Comparison of ENCODE assay signal across 15 cellular contexts in the genomic region with DNA sequence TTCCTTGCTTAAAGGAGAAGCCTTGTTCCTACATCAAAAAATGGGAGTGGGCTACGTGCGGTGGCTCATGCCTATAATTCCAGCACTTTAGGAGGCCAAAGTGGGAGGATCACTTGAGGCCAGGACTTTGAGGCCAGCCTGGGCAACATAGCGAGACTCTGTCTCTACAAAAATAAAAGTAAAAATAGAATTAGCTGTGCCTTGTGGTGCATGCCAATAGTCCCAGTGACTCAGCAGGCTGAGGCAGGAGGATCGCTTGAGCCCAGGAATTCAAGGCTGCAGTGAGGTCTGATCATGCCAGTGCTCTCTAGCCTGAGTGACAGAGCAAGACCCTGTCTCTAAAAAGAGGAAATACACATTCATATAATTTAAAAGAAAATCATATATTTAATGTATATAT.
DNase-seq lines count a peak whose midpoint lies in the region; ATAC-seq and TF ChIP-seq lines count a peak whose summit lies in the region.
"Had no signal": no experiment of that assay in that cellular context is flagged by ENCODE, and none has a peak within 500 bp of the region (broad histone marks: within the 10 kb centered on the region; RNA-seq: fewer than 3 reads in every experiment).

No MANE protein-coding gene starts in this region.

- H3K27ac Mint-ChIP-seq in stimulated activated naive CD8-positive, alpha-beta T cell treated with anti-CD3 and anti-CD28 coated beads, Interleukin-15, amount 100 ng/mL, for 72 hours, result no peak overlapping the region
- H3K27ac Mint-ChIP-seq: activated CD8-positive, alpha-beta memory T cell treated with anti-CD3 and anti-CD28 coated beads, Interleukin-2, amount 10 ng/mL, durations not matched to agents 7 days and 5 days; CD4-positive, alpha-beta T cell; nephron progenitor cell had no signal

- no peaks in the 10 kb centered on the region for H3F3A ChIP-seq in smooth muscle cell (ENCODE audit: low read depth)

- intact Hi-C loops in heart right ventricle (cut with DNase I), result loop anchor here in 2 of 10 donors (5.0 to 10.0 kb wide), 2 partner anchors 33 to 1219 kb away; no protein-coding TSS in a partner anchor
- intact Hi-C loops in OCI-LY7 (cut with micrococcal nuclease; ENCODE audit: unreplicated experiment), result no loop called here

- WGBS in heart right ventricle, 2 donors, result 67 to 80% methylated on average over 4 of the region's 4 CpGs
- WGBS in smooth muscle cell (ENCODE audit: low lambda C conversion rate), result 66% methylated on average over 4 of the region's 4 CpGs

- H3K27me3 ChIP-seq in heart right ventricle (no peaks in the 10 kb centered on the region), smooth muscle cell (ENCODE audit: low read depth) (no peaks in the 10 kb centered on the region)

- H3K27me3 Mint-ChIP-seq in stimulated activated naive CD8-positive, alpha-beta T cell treated with anti-CD3 and anti-CD28 coated beads, Interleukin-15, amount 100 ng/mL, for 72 hours, result peaks cover 9% of the 10 kb centered on the region

- no TSS peak for BruUV-seq in OCI-LY7 (replicated peaks; lab: Mats Ljungman, UMichigan)

- H3K4me3 Mint-ChIP-seq in stimulated activated naive CD8-positive, alpha-beta T cell treated with anti-CD3 and anti-CD28 coated beads, Interleukin-15, amount 100 ng/mL, for 72 hours, result no peak overlapping the region
- H3K4me3 Mint-ChIP-seq: activated CD8-positive, alpha-beta memory T cell treated with anti-CD3 and anti-CD28 coated beads, Interleukin-2, amount 10 ng/mL, durations not matched to agents 7 days and 5 days; CD4-positive, alpha-beta T cell; nephron progenitor cell had no signal

- H4K20me1 ChIP-seq in smooth muscle cell (ENCODE audit: low read depth) (no peaks in the 10 kb centered on the region), OCI-LY7 (ENCODE audit: insufficient read depth, low read length) (no peaks in the 10 kb centered on the region)

- H3K4me1 ChIP-seq in heart right ventricle (peaks cover 4 to 51% (median 42%) of the 10 kb centered on the region in 9 donors), smooth muscle cell (ENCODE audit: low read depth) (no peaks in the 10 kb centered on the region), OCI-LY7 (ENCODE audit: insufficient read depth, low read length, poor library complexity, severe bottlenecking) (no peaks in the 10 kb centered on the region)
- H3K4me1 ChIP-seq: HAP-1 had no signal

- no peaks in the 10 kb centered on the region for H3K9me2 ChIP-seq in OCI-LY7 (ENCODE audit: insufficient read depth, low read length)

- no peaks in the 10 kb centered on the region for H3K79me2 ChIP-seq in smooth muscle cell (ENCODE audit: low read depth)
- H3K79me2 ChIP-seq in OCI-LY7 (ENCODE audit: insufficient read depth, low read depth, low read length), result no peaks in the 10 kb centered on the region

- H3K9me3 ChIP-seq in heart right ventricle (no peaks in the 10 kb centered on the region), smooth muscle cell (replicated peaks; ENCODE audit: low read depth) (no peaks in the 10 kb centered on the region), OCI-LY7 (ENCODE audit: low read length) (no peaks in the 10 kb centered on the region)
- H3K9me3 ChIP-seq: HAP-1 had no signal

- no peak overlapping the region for H3K9ac ChIP-seq in smooth muscle cell (ENCODE audit: low read depth)

- no peak overlapping the region for H3K4me2 ChIP-seq in smooth muscle cell
- no peak overlapping the region for H3K4me2 ChIP-seq in OCI-LY7 (ENCODE audit: low read length)

- no peak overlapping the region for H2AFZ ChIP-seq in smooth muscle cell (ENCODE audit: low read depth)
- H2AFZ ChIP-seq in OCI-LY7 (ENCODE audit: low read length), result no peak overlapping the region

- in situ Hi-C loops in astrocyte of the spinal cord (cut with HindIII; ENCODE audit: low sequenced_read_pairs), result no loop called here

- peak in 6 of 8 donors; percentile 51 to 84 (median 59) for ATAC-seq in heart right ventricle
- ATAC-seq in stimulated activated naive CD8-positive, alpha-beta T cell treated with anti-CD3 and anti-CD28 coated beads, Interleukin-15, amount 100 ng/mL, for 72 hours, result no peak
- ATAC-seq: activated CD8-positive, alpha-beta memory T cell treated with anti-CD3 and anti-CD28 coated beads, Interleukin-2, amount 10 ng/mL, durations not matched to agents 7 days and 5 days had no signal

- no peaks in the 10 kb centered on the region for H3K9me3 Mint-ChIP-seq in stimulated activated naive CD8-positive, alpha-beta T cell treated with anti-CD3 and anti-CD28 coated beads, Interleukin-15, amount 100 ng/mL, for 72 hours
- H3K9me3 Mint-ChIP-seq: CD4-positive, alpha-beta T cell; nephron progenitor cell had no signal

- POLR2A ChIA-PET in OCI-LY7 (lab: Charles Lee), result no interaction called here

- TF ChIP-seq CTCF in astrocyte of the spinal cord (IDR thresholded peaks at IDR 0.05; ENCODE audit: low read depth, low read length), result no peak
- TF ChIP-seq CTCF in heart right ventricle (IDR thresholded peaks at IDR 0.05), result no peak
- no peak for TF ChIP-seq CTCF in smooth muscle cell (IDR thresholded peaks at IDR 0.05; ENCODE audit: borderline replicate concordance, insufficient read depth, poor library complexity, severe bottlenecking)
- no peak for TF ChIP-seq CTCF in OCI-LY7 (conservative IDR thresholded peaks at IDR 0.05; ENCODE audit: low read length)

- CTCF ChIA-PET in OCI-LY7 (lab: Charles Lee; ENCODE audit: unreplicated experiment), result no interaction called here

- no peaks in the 10 kb centered on the region for H3K4me1 Mint-ChIP-seq in stimulated activated naive CD8-positive, alpha-beta T cell treated with anti-CD3 and anti-CD28 coated beads, Interleukin-15, amount 100 ng/mL, for 72 hours
- H3K4me1 Mint-ChIP-seq: activated CD8-positive, alpha-beta memory T cell treated with anti-CD3 and anti-CD28 coated beads, Interleukin-2, amount 10 ng/mL, durations not matched to agents 7 days and 5 days; nephron progenitor cell had no signal

- H3K27ac ChIP-seq in heart right ventricle, result peak overlapping the region in 4 of 10 donors; percentile 20 to 41 (median 26)
- H3K27ac ChIP-seq in smooth muscle cell (ENCODE audit: low read depth), result peak overlapping the region; percentile 39
- no peak overlapping the region for H3K27ac ChIP-seq in OCI-LY7 (ENCODE audit: low read depth, low read length, poor library complexity, severe bottlenecking)

- peak; percentile 4 for DNase-seq in HK-2 (ENCODE audit: unreplicated experiment)
- peak; percentile 46 for DNase-seq in astrocyte of the spinal cord (ENCODE audit: low read depth, low spot score)
- DNase-seq in heart right ventricle, result no peak
- DNase-seq in smooth muscle cell (lab: John Stamatoyannopoulos, UW; ENCODE audit: unreplicated experiment), result no peak
- DNase-seq in epidermal melanocyte (ENCODE audit: insufficient read length, low spot score), result no peak
- DNase-seq in NCI-H82 treated with DMSO at 0.1 percent for 48 hours (lab: John Stamatoyannopoulos, UW; ENCODE audit: unreplicated experiment), result no peak
- DNase-seq in stimulated activated naive CD8-positive, alpha-beta T cell treated with anti-CD3 and anti-CD28 coated beads, Interleukin-15, amount 100 ng/mL, for 72 hours, result no peak
- no peak for DNase-seq in OCI-LY7 (ENCODE audit: low spot score)
- DNase-seq: activated CD8-positive, alpha-beta memory T cell treated with anti-CD3 and anti-CD28 coated beads, Interleukin-2, amount 10 ng/mL, durations not matched to agents 7 days and 5 days; CD4-positive, alpha-beta T cell; effector memory CD4-positive, alpha-beta T cell; KBM-7; nephron progenitor cell; stimulated activated CD8-positive, alpha-beta memory T cell treated with anti-CD3 and anti-CD28 coated beads, Interleukin-4, amount 100 ng/mL, for 48 hours had no signal

- H3K36me3 ChIP-seq in heart right ventricle (peaks cover 0 to 33% (median 6%) of the 10 kb centered on the region in 9 donors), smooth muscle cell (ENCODE audit: low read depth) (no peaks in the 10 kb centered on the region), OCI-LY7 (ENCODE audit: insufficient read depth, low read length) (no peaks in the 10 kb centered on the region)
- H3K36me3 ChIP-seq: HAP-1 had no signal

- H3K4me3 ChIP-seq in astrocyte of the spinal cord (ENCODE audit: low read depth, low read length) (no peak overlapping the region), heart right ventricle (no peak overlapping the region), smooth muscle cell (no peak overlapping the region), OCI-LY7 (ENCODE audit: low read depth, low read length, poor library complexity, severe bottlenecking) (no peak overlapping the region)
- H3K4me3 ChIP-seq: HAP-1 had no signal

Comparison
In these comparisons a context has a peak if more than half of its experiments do, and no peak if none do; other contexts are left out.
1. DNase-seq: peak in HK-2 (single experiment) and astrocyte of the spinal cord (single experiment); none in heart right ventricle (0 of 2), smooth muscle cell (single experiment), epidermal melanocyte (single experiment), NCI-H82 treated with DMSO at 0.1 percent for 48 hours (single experiment), stimulated activated naive CD8-positive, alpha-beta T cell treated with anti-CD3 and anti-CD28 coated beads, Interleukin-15, amount 100 ng/mL, for 72 hours (0 of 2) and OCI-LY7 (single experiment).